ENCODE assay signal across 8 cellular contexts in genomic region chr16:526181-527014, GRCh38. TPM values are rescaled to one million over a fixed set of nuclear protein-coding genes. Genes with fewer than 3 reads are reported as not detected.
DNase-seq lines count a peak whose midpoint lies in the region; ATAC-seq and TF ChIP-seq lines count a peak whose summit lies in the region.

No MANE protein-coding gene starts in this region.

- TF ChIP-seq CTCF in dorsolateral prefrontal cortex (IDR thresholded peaks at IDR 0.05 in 54 of 56, conservative IDR thresholded peaks at IDR 0.05 in 2 of 56; ENCODE audit: low read depth in 1 of 56, partially characterized antibody in 56 of 56) (no peak), transverse colon (IDR thresholded peaks at IDR 0.05) (no peak)

- H3K4me1 ChIP-seq in SJSA1 (replicated peaks) (peaks cover 33% of the 10 kb centered on the region), transverse colon (peaks cover 36 to 61% (median 53%) of the 10 kb centered on the region in 4 donors)

- H3K27ac ChIP-seq in SJSA1 (peak overlapping the region; percentile 92), dorsolateral prefrontal cortex (peak overlapping the region; percentile 93 to 100 (median 99)), transverse colon (peak overlapping the region; percentile 93 to 98 (median 97))

- H3K36me3 Mint-ChIP-seq in memory B cell: no peaks in the 10 kb centered on the region

- ATAC-seq in GM19395 (IDR thresholded peaks at IDR 0.05; ENCODE audit: unreplicated experiment): peak; percentile 3
- no peak for ATAC-seq in memory B cell (ENCODE audit: low read depth)
- no peak for ATAC-seq in HG03520 (IDR thresholded peaks at IDR 0.05; ENCODE audit: unreplicated experiment)
- ATAC-seq in HG03025 (IDR thresholded peaks at IDR 0.05; ENCODE audit: low FRiP score, unreplicated experiment): no peak

- in situ Hi-C loops in transverse colon (cut with MboI; ENCODE audit: low pct_ligation_motif_present in 1 of 4, low pct_unique_long_range_greater_than_20kb in 1 of 4, low sequenced_read_pairs in 3 of 4): no loop called here

- no peak for TF ChIP-seq POLR2A in transverse colon (IDR thresholded peaks at IDR 0.05)

- peak overlapping the region; percentile 35 for H3K27ac Mint-ChIP-seq in memory B cell

- H3K9me3 ChIP-seq in SJSA1 (replicated peaks) (no peaks in the 10 kb centered on the region), transverse colon (no peaks in the 10 kb centered on the region)

- DNase-seq in AG08396 (ENCODE audit: low spot score): peak; percentile 50
- DNase-seq in SJSA1 (ENCODE audit: low read depth in 1 of 2, low spot score in 2 of 2): peak in 1 of 2 experiments; percentile 69
- DNase-seq in dorsolateral prefrontal cortex: peak in 2 of 10 donors; percentile 26 to 47
- no peak for DNase-seq in memory B cell (ENCODE audit: low spot score in 2 of 2)
- peak; percentile 43 for DNase-seq in transverse colon

- H3K4me3 ChIP-seq in SJSA1 (peak overlapping the region; percentile 65), dorsolateral prefrontal cortex (peak overlapping the region; percentile 56 to 96 (median 85)), transverse colon (peak overlapping the region; percentile 69 to 89 (median 78))

- intact Hi-C loops in dorsolateral prefrontal cortex (cut with DNase I): loop anchor here in 1 of 2 donors (5.0 kb wide), 1 partner anchor 124 kb away; the partner anchor contains the start of gene DECR2
- intact Hi-C loops in transverse colon (cut with DNase I; ENCODE audit: low total_unique reads): no loop called here

- no peak for TF ChIP-seq EP300 in transverse colon (IDR thresholded peaks at IDR 0.05; ENCODE audit: low read depth)

- H3K36me3 ChIP-seq in SJSA1 (peaks cover 26% of the 10 kb centered on the region), transverse colon (no peaks in the 10 kb centered on the region)

- H3K4me1 Mint-ChIP-seq in memory B cell: peaks cover 25% of the 10 kb centered on the region

- peak overlapping the region; percentile 77 for H3K4me3 Mint-ChIP-seq in memory B cell

- H3K27me3 ChIP-seq in SJSA1 (replicated peaks) (no peaks in the 10 kb centered on the region), dorsolateral prefrontal cortex (no peaks in the 10 kb centered on the region), transverse colon (no peaks in the 10 kb centered on the region)

- no peaks in the 10 kb centered on the region for H3K9me3 Mint-ChIP-seq in memory B cell

- no peaks in the 10 kb centered on the region for H3K27me3 Mint-ChIP-seq in memory B cell

- 6% methylated on average over 24 of the region's 26 CpGs; no CpG with 5 or more reads in 1 of the 2 donors for whole genome bisulfite sequencing in transverse colon (ENCODE audit: low coverage in 1 of 2), 2 donors

RNA-seq across cellular contexts. Expression of gene CAPN15, which starts 1.1 kb away (rescaled TPM):
- 44.4 and 46.1 TPM in 2 replicates for total RNA-seq in SJSA1 (2014; rRNA removed; shearing (Covaris generic))
- total RNA-seq in dorsolateral prefrontal cortex (10 to 100 TPM; 18.8 to 69.8 (median 34.2) TPM), transverse colon (100 to 1,000 TPM; 108 to 388 (median 175) TPM)

RNA-seq across cellular contexts. Expression of gene PRR35, which starts 33.8 kb away (rescaled TPM):
- total RNA-seq in SJSA1 (2014; rRNA removed; shearing (Covaris generic)): not detected in 2 replicates
- total RNA-seq in dorsolateral prefrontal cortex: under 1 TPM in 29 of 120 experiments, not detected in 91; 0.17 to 0.90 (median 0.28) TPM
- total RNA-seq in transverse colon: not detected

RNA-seq across cellular contexts. Expression of gene NHLRC4, which starts 40.4 kb away (rescaled TPM):
- total RNA-seq in SJSA1 (2014; rRNA removed; shearing (Covaris generic)): 0.37 TPM in 1 of 2 replicates, not detected in the other
- 1 to 10 TPM in 19 of 120 experiments, under 1 TPM in 97, not detected in 4; 0.20 to 1.6 (median 0.60) TPM for total RNA-seq in dorsolateral prefrontal cortex
- total RNA-seq in transverse colon: under 1 TPM in 3 of 4 donors, not detected in 1; 0.55 to 0.75 (median 0.64) TPM

RNA-seq across cellular contexts. Expression of gene PIGQ, which starts 43.4 kb away (rescaled TPM):
- total RNA-seq in SJSA1 (2014; rRNA removed; shearing (Covaris generic)): 19.6 and 33.8 TPM in 2 replicates
- total RNA-seq in dorsolateral prefrontal cortex: 100 to 1,000 TPM in 8 of 120 experiments, 10 to 100 TPM in 112; 51.5 to 125 (median 72.9) TPM
- 100 to 1,000 TPM in 1 of 4 donors, 10 to 100 TPM in 3; 37.4 to 115 (median 56.0) TPM for total RNA-seq in transverse colon

Comparison
In these comparisons a context has a peak if more than half of its experiments do, and no peak if none do; other contexts are left out.
1. DNase-seq: peak in AG08396 (single experiment) and transverse colon (single experiment); none in memory B cell (0 of 2).
2. Peak in every context shown above with its lines, with median percentiles within 50 percentile points of each other: H3K27ac ChIP-seq and H3K4me3 ChIP-seq.